In the genomic region with DNA sequence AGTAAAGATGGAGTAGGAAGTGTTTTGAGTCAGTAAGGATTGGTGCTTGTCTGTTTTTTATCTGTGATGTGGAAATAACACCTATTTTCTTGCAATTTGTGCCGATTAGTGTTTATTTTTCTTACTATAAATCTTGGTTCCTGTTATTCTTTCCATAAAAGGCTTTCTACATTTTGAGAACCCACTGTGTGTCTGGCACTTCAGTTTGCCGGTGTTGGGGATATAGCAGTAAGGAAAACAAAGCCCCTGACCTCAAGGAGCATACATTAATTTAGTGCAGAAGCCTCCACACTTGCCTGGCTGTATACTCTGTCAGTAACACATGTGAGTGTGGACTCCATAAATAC, we compare ENCODE assay signal across 12 cellular contexts. TPM values are rescaled to one million over a fixed set of nuclear protein-coding genes. Genes with fewer than 3 reads are reported as not detected.
DNase-seq lines count a peak whose midpoint lies in the region; ATAC-seq and TF ChIP-seq lines count a peak whose summit lies in the region.
"Had no signal": no experiment of that assay in that cellular context is flagged by ENCODE, and none has a peak within 500 bp of the region (broad histone marks: within the 10 kb centered on the region; RNA-seq: fewer than 3 reads in every experiment).

No MANE protein-coding gene starts in this region.

- no peaks in the 10 kb centered on the region for H3K9me3 ChIP-seq in SK-N-SH
- H3K9me3 ChIP-seq: left lung, Peyer's patch had no signal

- TF ChIP-seq EP300 in SK-N-SH (IDR thresholded peaks at IDR 0.05; ENCODE audit: borderline replicate concordance in 1 of 2, low read depth in 1 of 2, low read length in 1 of 2) = no peak

- H2AFZ ChIP-seq in SK-N-SH (ENCODE audit: low read depth) = no peak overlapping the region

- H3K4me3 ChIP-seq in SK-N-SH (ENCODE audit: low read depth in 2 of 2, low read length in 1 of 2) = no peak overlapping the region
- H3K4me3 ChIP-seq: left lung, Peyer's patch had no signal

- peaks cover 89% of the 10 kb centered on the region for H4K20me1 ChIP-seq in SK-N-SH (ENCODE audit: insufficient read depth)

- TF ChIP-seq RAD21 in SK-N-SH (IDR thresholded peaks at IDR 0.05; ENCODE audit: low read length) = no peak

- H3F3A ChIP-seq in SK-N-SH (replicated peaks; ENCODE audit: insufficient read depth) = peaks cover 27% of the 10 kb centered on the region

- DNase-seq in SK-N-SH = no peak
- peak; percentile 73 for DNase-seq in NCI-H69 (lab: John Stamatoyannopoulos, UW)
- DNase-seq in activated naive CD8-positive, alpha-beta T cell treated with anti-CD3 and anti-CD28 coated beads, Interleukin-2, amount 10 ng/mL, durations not matched to agents 7 days and 5 days = no peak
- DNase-seq in NCI-H526 (lab: John Stamatoyannopoulos, UW) = no peak
- DNase-seq in NCI-H226 = no peak
- no peak for DNase-seq in SKM-1 treated with dmso at 0.1 percent for 144 hours (lab: John Stamatoyannopoulos, UW; ENCODE audit: unreplicated experiment)
- DNase-seq: left lung, MM.1S had no signal

- CTCF ChIA-PET in SK-N-SH (lab: Yijun Ruan, JAX) = interaction anchor here (1.1 to 2.9 kb wide), 6 partner anchors 9 to 441 kb away, joined by 4 to 17 read pairs (median 6); no protein-coding TSS in a partner anchor

- H3K36me3 Mint-ChIP-seq in activated naive CD8-positive, alpha-beta T cell treated with anti-CD3 and anti-CD28 coated beads, Interleukin-2, amount 10 ng/mL, durations not matched to agents 7 days and 5 days = peaks cover 41% of the 10 kb centered on the region
- peaks cover 78% of the 10 kb centered on the region for H3K36me3 Mint-ChIP-seq in nephron (ENCODE audit: low read depth)

- H3K36me3 ChIP-seq in SK-N-SH (replicated peaks in 1 of 2; ENCODE audit: control insufficient read depth in 1 of 2, insufficient read depth in 2 of 2, low read length in 1 of 2) = peaks cover 52 to 61% of the 10 kb centered on the region in 2 experiments

- peak overlapping the region; percentile 60 to 66 for H3K27ac ChIP-seq in SK-N-SH (ENCODE audit: low read depth in 2 of 2, low read length in 1 of 2)

- H3K4me1 ChIP-seq in SK-N-SH (ENCODE audit: control insufficient read depth in 1 of 2, insufficient read depth in 2 of 2, low read depth in 1 of 2, low read length in 1 of 2) = peaks cover 6 to 17% of the 10 kb centered on the region in 2 experiments

- ATAC-seq in SK-N-SH treated with all-trans-retinoic acid at 6 μM for 48 hours = no peak
- no peak for ATAC-seq in activated naive CD8-positive, alpha-beta T cell treated with anti-CD3 and anti-CD28 coated beads, Interleukin-2, amount 10 ng/mL, durations not matched to agents 7 days and 5 days (ENCODE audit: low read depth)

- H3K79me2 ChIP-seq in SK-N-SH (ENCODE audit: insufficient read depth) = peaks cover 43% of the 10 kb centered on the region

- no peaks in the 10 kb centered on the region for H3K27me3 Mint-ChIP-seq in activated naive CD8-positive, alpha-beta T cell treated with anti-CD3 and anti-CD28 coated beads, Interleukin-2, amount 10 ng/mL, durations not matched to agents 7 days and 5 days
- no peaks in the 10 kb centered on the region for H3K27me3 Mint-ChIP-seq in nephron (ENCODE audit: low read depth)
- H3K27me3 Mint-ChIP-seq: type B pancreatic cell had no signal

- H3K27me3 ChIP-seq in SK-N-SH (ENCODE audit: insufficient read depth) = no peaks in the 10 kb centered on the region
- H3K27me3 ChIP-seq: left lung, Peyer's patch had no signal

- H3K9ac ChIP-seq in SK-N-SH = 0 out of 2 replicates have a peak overlapping the region, but pooled peaks have one; percentile 1

- peak overlapping the region; percentile 61 for H3K27ac Mint-ChIP-seq in activated naive CD8-positive, alpha-beta T cell treated with anti-CD3 and anti-CD28 coated beads, Interleukin-2, amount 10 ng/mL, durations not matched to agents 7 days and 5 days
- H3K27ac Mint-ChIP-seq in nephron = peak overlapping the region; percentile 37 to 79 (median 75)
- H3K27ac Mint-ChIP-seq: type B pancreatic cell had no signal

- no peaks in the 10 kb centered on the region for H3K9me2 ChIP-seq in SK-N-SH

- POLR2A ChIA-PET in SK-N-SH (lab: Yijun Ruan, JAX) = no interaction called here
- POLR2A ChIA-PET in activated naive CD8-positive, alpha-beta T cell treated with anti-CD3 and anti-CD28 coated beads, Interleukin-2, amount 10 ng/mL, durations not matched to agents 7 days and 5 days (lab: Charles Lee) = no interaction called here

- no peaks in the 10 kb centered on the region for H3K9me3 Mint-ChIP-seq in activated naive CD8-positive, alpha-beta T cell treated with anti-CD3 and anti-CD28 coated beads, Interleukin-2, amount 10 ng/mL, durations not matched to agents 7 days and 5 days
- H3K9me3 Mint-ChIP-seq in nephron = no peaks in the 10 kb centered on the region
- H3K9me3 Mint-ChIP-seq: type B pancreatic cell had no signal

- peaks cover 25% of the 10 kb centered on the region for H3K4me1 Mint-ChIP-seq in activated naive CD8-positive, alpha-beta T cell treated with anti-CD3 and anti-CD28 coated beads, Interleukin-2, amount 10 ng/mL, durations not matched to agents 7 days and 5 days
- H3K4me1 Mint-ChIP-seq in nephron = peaks cover 6% of the 10 kb centered on the region

- H3K4me2 ChIP-seq in SK-N-SH = peak overlapping the region; percentile 7; the same call in 1 of the 2 replicates

- TF ChIP-seq CTCF in SK-N-SH (IDR thresholded peaks at IDR 0.05) = no peak
- no peak for TF ChIP-seq CTCF in nephron (IDR thresholded peaks at IDR 0.05; ENCODE audit: unreplicated experiment in 3 of 3)

- no peak overlapping the region for H3K4me3 Mint-ChIP-seq in activated naive CD8-positive, alpha-beta T cell treated with anti-CD3 and anti-CD28 coated beads, Interleukin-2, amount 10 ng/mL, durations not matched to agents 7 days and 5 days
- no peak overlapping the region for H3K4me3 Mint-ChIP-seq in nephron
- H3K4me3 Mint-ChIP-seq: type B pancreatic cell had no signal

- 85% methylated on average over 2 of the region's 2 CpGs for WGBS in SK-N-SH (ENCODE audit: low lambda C conversion rate)

TF ChIP-seq in SK-N-SH, 30 proteins besides CTCF, POLR2A, EP300 and RAD21:
- TF ChIP-seq GABPA (IDR thresholded peaks at IDR 0.05; ENCODE audit: low read depth) (no peak), NRF1 (IDR thresholded peaks at IDR 0.05; ENCODE audit: low read depth, low read length) (no peak), SIN3A (IDR thresholded peaks at IDR 0.05; ENCODE audit: borderline replicate concordance, low read depth, low read length) (no peak), FOSL2 (IDR thresholded peaks at IDR 0.05; ENCODE audit: borderline replicate concordance, low read depth) (no peak), RXRA (IDR thresholded peaks at IDR 0.05; ENCODE audit: borderline replicate concordance, low read depth) (no peak)
- TF ChIP-seq, protein P1, sequence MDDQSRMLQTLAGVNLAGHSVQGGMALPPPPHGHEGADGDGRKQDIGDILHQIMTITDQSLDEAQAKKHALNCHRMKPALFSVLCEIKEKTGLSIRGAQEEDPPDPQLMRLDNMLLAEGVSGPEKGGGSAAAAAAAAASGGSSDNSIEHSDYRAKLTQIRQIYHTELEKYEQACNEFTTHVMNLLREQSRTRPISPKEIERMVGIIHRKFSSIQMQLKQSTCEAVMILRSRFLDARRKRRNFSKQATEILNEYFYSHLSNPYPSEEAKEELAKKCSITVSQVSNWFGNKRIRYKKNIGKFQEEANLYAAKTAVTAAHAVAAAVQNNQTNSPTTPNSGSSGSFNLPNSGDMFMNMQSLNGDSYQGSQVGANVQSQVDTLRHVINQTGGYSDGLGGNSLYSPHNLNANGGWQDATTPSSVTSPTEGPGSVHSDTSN (IDR thresholded peaks at IDR 0.05) = no peak

TF ChIP-seq in SK-N-SH treated with all-trans-retinoic acid at 6 μM for 48 hours, 23 proteins besides CTCF, POLR2A, EP300 and RAD21:
- no peak for TF ChIP-seq ZC3H10 (CRISPR knock-in tag; IDR thresholded peaks at IDR 0.05)

RNA-seq across cellular contexts. Expression of gene GARRE1, which starts 35.6 kb away (rescaled TPM):
- 9.7 and 10.9 TPM in 2 replicates for polyA plus RNA-seq in SK-N-SH (2012; rRNA removed)
- polyA plus RNA-seq in SK-N-SH (2012; cell fraction: cytosol; rRNA removed) = 6.3 and 7.8 TPM in 2 replicates
- polyA plus RNA-seq in SK-N-SH (2012; cell fraction: nucleus; rRNA removed) = 13.0 and 15.5 TPM in 2 replicates
- total RNA-seq in activated naive CD8-positive, alpha-beta T cell treated with anti-CD3 and anti-CD28 coated beads, Interleukin-2, amount 10 ng/mL, durations not matched to agents 7 days and 5 days = 10 to 100 TPM; 17.7 to 19.4 TPM

RNA-seq across cellular contexts. Expression of gene LSM14A, which starts 46.5 kb away (rescaled TPM):
- 79.0 and 87.7 TPM in 2 replicates for polyA plus RNA-seq in SK-N-SH (2012; rRNA removed)
- polyA plus RNA-seq in SK-N-SH (2012; cell fraction: cytosol; rRNA removed) = 85.1 and 96.5 TPM in 2 replicates
- polyA plus RNA-seq in SK-N-SH (2012; cell fraction: nucleus; rRNA removed) = 44.3 and 50.3 TPM in 2 replicates
- 100 to 1,000 TPM; 141 to 156 TPM for total RNA-seq in activated naive CD8-positive, alpha-beta T cell treated with anti-CD3 and anti-CD28 coated beads, Interleukin-2, amount 10 ng/mL, durations not matched to agents 7 days and 5 days
